In genomic region chr6:168238159-168238887, GRCh38 we compare ENCODE assay signal across 12 cellular contexts.
"Had no signal": no experiment of that assay in that cellular context is flagged by ENCODE, and none has a peak within 500 bp of the region (broad histone marks: within the 10 kb centered on the region; RNA-seq: fewer than 3 reads in every experiment).

No MANE protein-coding gene starts in this region.

- H3K9me3 Mint-ChIP-seq: stimulated activated effector memory CD8-positive, alpha-beta T cell treated with anti-CD3 and anti-CD28 coated beads, Interleukin-12 subunit alpha, Interleukin-12 subunit beta, amount 100 ng/mL, for 72 hours; T-helper 2 cell treated with Interferon-gamma antibody and Interleukin-4, amounts not matched to agents 5 μg/mL and 100 μg/mL, for 36 hours had no signal

- H3K9me3 ChIP-seq: lower lobe of right lung, transverse colon had no signal

- FAIRE-seq: colon, small intestine had no signal

- DNase-seq: activated CD4-positive, alpha-beta T cell treated with anti-CD3 and anti-CD28 coated beads for 1 hour; activated effector memory CD4-positive, alpha-beta T cell treated with Interleukin-2 at 50 U/mL for 16 hours; aorta; lower lobe of right lung; midbrain; right cardiac atrium; small intestine; transverse colon had no signal

- H3K4me3 ChIP-seq: lower lobe of right lung, transverse colon had no signal

- H3K4me1 ChIP-seq: lower lobe of right lung, parathyroid adenoma, transverse colon had no signal

- H3K36me3 ChIP-seq: lower lobe of right lung, transverse colon had no signal

- H3K27ac Mint-ChIP-seq: stimulated activated effector memory CD8-positive, alpha-beta T cell treated with anti-CD3 and anti-CD28 coated beads, Interleukin-12 subunit alpha, Interleukin-12 subunit beta, amount 100 ng/mL, for 72 hours; T-helper 2 cell treated with Interferon-gamma antibody and Interleukin-4, amounts not matched to agents 5 μg/mL and 100 μg/mL, for 36 hours had no signal

- H3K4me3 Mint-ChIP-seq: stimulated activated effector memory CD8-positive, alpha-beta T cell treated with anti-CD3 and anti-CD28 coated beads, Interleukin-12 subunit alpha, Interleukin-12 subunit beta, amount 100 ng/mL, for 72 hours; T-helper 2 cell treated with Interferon-gamma antibody and Interleukin-4, amounts not matched to agents 5 μg/mL and 100 μg/mL, for 36 hours had no signal

- H3K4me1 Mint-ChIP-seq: stimulated activated effector memory CD8-positive, alpha-beta T cell treated with anti-CD3 and anti-CD28 coated beads, Interleukin-12 subunit alpha, Interleukin-12 subunit beta, amount 100 ng/mL, for 72 hours had no signal

- H3K27me3 ChIP-seq: transverse colon had no signal

- H3K36me3 Mint-ChIP-seq: stimulated activated effector memory CD8-positive, alpha-beta T cell treated with anti-CD3 and anti-CD28 coated beads, Interleukin-12 subunit alpha, Interleukin-12 subunit beta, amount 100 ng/mL, for 72 hours had no signal

- H3K27ac ChIP-seq: lower lobe of right lung, parathyroid adenoma, transverse colon had no signal
